In the genomic region with DNA sequence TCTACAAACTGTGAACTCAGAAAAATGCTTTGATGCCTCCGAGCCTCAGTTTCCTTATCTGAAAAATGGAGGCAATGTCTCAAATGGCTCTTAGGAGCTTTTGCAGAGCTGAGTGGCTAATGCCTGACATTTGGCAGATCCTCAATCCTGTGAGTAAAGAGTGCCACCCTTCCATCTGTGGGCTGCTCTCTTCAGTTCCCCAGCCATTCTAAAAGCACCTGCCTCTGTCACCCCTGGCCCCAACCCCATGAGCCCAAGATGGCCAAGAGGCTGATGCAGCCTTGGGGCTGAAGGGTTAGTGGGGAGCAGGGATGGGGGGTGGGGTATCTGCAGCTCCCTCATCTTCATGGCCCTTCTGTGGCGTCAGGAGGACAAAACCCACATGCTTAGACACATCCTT, we compare ENCODE assay signal across 24 cellular contexts. TPM values are rescaled to one million over a fixed set of nuclear protein-coding genes. Genes with fewer than 3 reads are reported as not detected.
"Had no signal": no experiment of that assay in that cellular context is flagged by ENCODE, and none has a peak within 500 bp of the region (broad histone marks: within the 10 kb centered on the region; RNA-seq: fewer than 3 reads in every experiment).

No MANE protein-coding gene starts in this region.

- H3K4me3 ChIP-seq: colonic mucosa, heart right ventricle, sigmoid colon, tibial artery, upper lobe of left lung, uterus had no signal

- H3K27me3 ChIP-seq: colonic mucosa, sigmoid colon, upper lobe of left lung, uterus had no signal

- FAIRE-seq: frontal cortex, small intestine had no signal

- H3K27ac Mint-ChIP-seq: naive thymus-derived CD8-positive, alpha-beta T cell had no signal

- ATAC-seq: left lobe of liver; naive thymus-derived CD8-positive, alpha-beta T cell had no signal

- H3K9me3 Mint-ChIP-seq: naive thymus-derived CD8-positive, alpha-beta T cell had no signal

- H3K36me3 ChIP-seq: colonic mucosa, heart right ventricle, sigmoid colon, tibial artery, upper lobe of left lung, uterus had no signal

- H3K36me3 Mint-ChIP-seq: naive thymus-derived CD8-positive, alpha-beta T cell had no signal

- H3K4me3 Mint-ChIP-seq: naive thymus-derived CD8-positive, alpha-beta T cell had no signal

- DNase-seq: colonic mucosa; dermis blood vessel endothelial cell; erythroblast; heart right ventricle; islet precursor cell; mammary epithelial cell; naive thymus-derived CD8-positive, alpha-beta T cell; posterior cingulate gyrus; sigmoid colon; small intestine; stimulated activated CD4-positive, alpha-beta T cell treated with anti-CD3 and anti-CD28 coated beads, Interleukin-12 subunit alpha, Interleukin-12 subunit beta, amount 100 ng/mL, for 4 hours; stimulated activated CD4-positive, alpha-beta T cell treated with anti-CD3 and anti-CD28 coated beads, Interleukin-2, amount 100 ng/mL, for 48 hours; stimulated activated naive CD4-positive, alpha-beta T cell treated with Interleukin-2 at 50 U/mL for 16 hours; tibial artery; upper lobe of left lung; uterus had no signal

RNA-seq across cellular contexts. Expression of a gene that starts 14.5 kb away (rescaled TPM):
- total RNA-seq: colonic mucosa; dermis blood vessel endothelial cell; heart right ventricle; left lobe of liver; lower leg skin; mammary epithelial cell; mesenteric fat pad; mononuclear cell; naive thymus-derived CD8-positive, alpha-beta T cell; osteocyte; pulmonary artery endothelial cell; upper lobe of left lung had no signal
- polyA plus RNA-seq: heart right ventricle; mammary epithelial cell; naive thymus-derived CD8-positive, alpha-beta T cell had no signal

RNA-seq across cellular contexts. Expression of a gene that starts 16.2 kb away (rescaled TPM):
- total RNA-seq: dermis blood vessel endothelial cell, mononuclear cell, pulmonary artery endothelial cell had no signal
- polyA plus RNA-seq: neural cell had no signal

RNA-seq across cellular contexts. Expression of a gene that starts 36.1 kb away (rescaled TPM):
- polyA plus RNA-seq: naive thymus-derived CD8-positive, alpha-beta T cell had no signal
